Comparison of ENCODE assay signal across 1 cellular context in genomic region chr20:30585244-30585796, GRCh38.
A peak's percentile ranks its signal among the peaks of the same experiment; 100 is the strongest.
TF ChIP-seq lines count a peak whose summit lies in the region.
"Not testable (repeated sequence)": the region's sequence is repeated elsewhere in the genome, so short reads cannot be mapped to it uniquely, and the experiment has no call there.

No MANE protein-coding gene starts in this region.

TF ChIP-seq in HepG2, 621 proteins besides CTCF, POLR2A, EP300 and RAD21 (continued from another document and continues in another):
- TF ChIP-seq AGO1 (IDR thresholded peaks at IDR 0.05; ENCODE audit: low read depth, low read length, poor library complexity, severe bottlenecking) (peak; percentile 30), ZNF567 (CRISPR knock-in tag; IDR thresholded peaks at IDR 0.05; ENCODE audit: borderline replicate concordance) (0 out of 2 replicates have a peak, but pooled peaks have one; percentile 58), ZNF451 (CRISPR knock-in tag; IDR thresholded peaks at IDR 0.05) (0 out of 2 replicates have a peak, but pooled peaks have one; percentile 52), BHLHE40 (IDR thresholded peaks at IDR 0.05; ENCODE audit: low read length) (0 out of 2 replicates have a peak, but pooled peaks have one; percentile 10), GATAD2A (CRISPR knock-in tag; IDR thresholded peaks at IDR 0.05) (0 out of 2 replicates have a peak, but pooled peaks have one; percentile 24), TEAD3 (CRISPR knock-in tag; optimal IDR thresholded peaks at IDR 0.05; ENCODE audit: borderline replicate concordance) (peak; percentile 79), ZNF225 (CRISPR knock-in tag; IDR thresholded peaks at IDR 0.05) (peak; percentile 22; the same call in 1 of the 2 replicates), YEATS2 (CRISPR knock-in tag; IDR thresholded peaks at IDR 0.05; ENCODE audit: borderline replicate concordance) (peak; percentile 56; the same call in 1 of the 2 replicates), ZFX (CRISPR knock-in tag; IDR thresholded peaks at IDR 0.05; ENCODE audit: low read depth) (peak; percentile 57; the same call in 1 of the 2 replicates), ZNF232 (CRISPR knock-in tag; IDR thresholded peaks at IDR 0.05; ENCODE audit: borderline replicate concordance) (0 out of 2 replicates have a peak, but pooled peaks have one; percentile 35), ZNF563 (CRISPR knock-in tag; IDR thresholded peaks at IDR 0.05) (peak; percentile 71; the same call in 1 of the 2 replicates), ZNF629 (CRISPR knock-in tag; conservative IDR thresholded peaks at IDR 0.05) (0 out of 2 replicates have a peak, but pooled peaks have one; percentile 19), ZFY (CRISPR knock-in tag; IDR thresholded peaks at IDR 0.05) (peak; percentile 43; the same call in 1 of the 2 replicates), ERF (CRISPR knock-in tag; IDR thresholded peaks at IDR 0.05) (peak; percentile 66), ZSCAN9 (CRISPR knock-in tag; IDR thresholded peaks at IDR 0.05; ENCODE audit: borderline replicate concordance) (0 out of 2 replicates have a peak, but pooled peaks have one; percentile 54), TBX2 (CRISPR knock-in tag; IDR thresholded peaks at IDR 0.05; ENCODE audit: borderline replicate concordance) (peak; percentile 46), SALL2 (CRISPR knock-in tag; IDR thresholded peaks at IDR 0.05) (peak; percentile 76; the same call in 1 of the 2 replicates), ZNF564 (CRISPR knock-in tag; IDR thresholded peaks at IDR 0.05) (0 out of 2 replicates have a peak, but pooled peaks have one; percentile 58), ZNF691 (CRISPR knock-in tag; IDR thresholded peaks at IDR 0.05; ENCODE audit: borderline replicate concordance, low read depth) (peak; percentile 62; the same call in 1 of the 2 replicates), THAP11 (CRISPR knock-in tag; IDR thresholded peaks at IDR 0.05) (peak; percentile 84), NONO (CRISPR knock-in tag; conservative IDR thresholded peaks at IDR 0.05) (peak; percentile 40; the same call in 1 of the 2 replicates), ARID5B (CRISPR knock-in tag; IDR thresholded peaks at IDR 0.05) (peak; percentile 51), ZNF614 (CRISPR knock-in tag; IDR thresholded peaks at IDR 0.05; ENCODE audit: borderline replicate concordance) (peak; percentile 50; the same call in 1 of the 2 replicates), ZNF142 (CRISPR knock-in tag; IDR thresholded peaks at IDR 0.05) (peak; percentile 65; the same call in 1 of the 2 replicates), ZSCAN21 (CRISPR knock-in tag; IDR thresholded peaks at IDR 0.05; ENCODE audit: borderline replicate concordance) (peak; percentile 39; the same call in 1 of the 2 replicates), ZNF574 (CRISPR knock-in tag; IDR thresholded peaks at IDR 0.05) (peak; percentile 68), CREB3 (CRISPR knock-in tag; IDR thresholded peaks at IDR 0.05) (0 out of 2 replicates have a peak, but pooled peaks have one; percentile 48)
- TF ChIP-seq, protein P1, sequence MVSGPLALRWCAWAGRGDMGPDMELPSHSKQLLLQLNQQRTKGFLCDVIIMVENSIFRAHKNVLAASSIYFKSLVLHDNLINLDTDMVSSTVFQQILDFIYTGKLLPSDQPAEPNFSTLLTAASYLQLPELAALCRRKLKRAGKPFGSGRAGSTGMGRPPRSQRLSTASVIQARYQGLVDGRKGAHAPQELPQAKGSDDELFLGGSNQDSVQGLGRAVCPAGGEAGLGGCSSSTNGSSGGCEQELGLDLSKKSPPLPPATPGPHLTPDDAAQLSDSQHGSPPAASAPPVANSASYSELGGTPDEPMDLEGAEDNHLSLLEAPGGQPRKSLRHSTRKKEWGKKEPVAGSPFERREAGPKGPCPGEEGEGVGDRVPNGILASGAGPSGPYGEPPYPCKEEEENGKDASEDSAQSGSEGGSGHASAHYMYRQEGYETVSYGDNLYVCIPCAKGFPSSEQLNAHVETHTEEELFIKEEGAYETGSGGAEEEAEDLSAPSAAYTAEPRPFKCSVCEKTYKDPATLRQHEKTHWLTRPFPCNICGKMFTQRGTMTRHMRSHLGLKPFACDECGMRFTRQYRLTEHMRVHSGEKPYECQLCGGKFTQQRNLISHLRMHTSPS (CRISPR knock-in tag; IDR thresholded peaks at IDR 0.05; ENCODE audit: low read depth) = peak; percentile 67; the same call in 1 of the 2 replicates
- TF ChIP-seq, protein P2, sequence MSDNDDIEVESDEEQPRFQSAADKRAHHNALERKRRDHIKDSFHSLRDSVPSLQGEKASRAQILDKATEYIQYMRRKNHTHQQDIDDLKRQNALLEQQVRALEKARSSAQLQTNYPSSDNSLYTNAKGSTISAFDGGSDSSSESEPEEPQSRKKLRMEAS (IDR thresholded peaks at IDR 0.05) = peak; percentile 78
- TF ChIP-seq, protein P3, sequence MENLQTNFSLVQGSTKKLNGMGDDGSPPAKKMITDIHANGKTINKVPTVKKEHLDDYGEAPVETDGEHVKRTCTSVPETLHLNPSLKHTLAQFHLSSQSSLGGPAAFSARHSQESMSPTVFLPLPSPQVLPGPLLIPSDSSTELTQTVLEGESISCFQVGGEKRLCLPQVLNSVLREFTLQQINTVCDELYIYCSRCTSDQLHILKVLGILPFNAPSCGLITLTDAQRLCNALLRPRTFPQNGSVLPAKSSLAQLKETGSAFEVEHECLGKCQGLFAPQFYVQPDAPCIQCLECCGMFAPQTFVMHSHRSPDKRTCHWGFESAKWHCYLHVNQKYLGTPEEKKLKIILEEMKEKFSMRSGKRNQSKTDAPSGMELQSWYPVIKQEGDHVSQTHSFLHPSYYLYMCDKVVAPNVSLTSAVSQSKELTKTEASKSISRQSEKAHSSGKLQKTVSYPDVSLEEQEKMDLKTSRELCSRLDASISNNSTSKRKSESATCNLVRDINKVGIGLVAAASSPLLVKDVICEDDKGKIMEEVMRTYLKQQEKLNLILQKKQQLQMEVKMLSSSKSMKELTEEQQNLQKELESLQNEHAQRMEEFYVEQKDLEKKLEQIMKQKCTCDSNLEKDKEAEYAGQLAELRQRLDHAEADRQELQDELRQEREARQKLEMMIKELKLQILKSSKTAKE (CRISPR knock-in tag; IDR thresholded peaks at IDR 0.05; ENCODE audit: borderline replicate concordance) = 0 out of 2 replicates have a peak, but pooled peaks have one; percentile 8
- TF ChIP-seq NONO (IDR thresholded peaks at IDR 0.05) = not testable (repeated sequence)
